10 cellular contexts compared by ENCODE assay signal in genomic region chr1:214506972-214507431, GRCh38. TPM values are rescaled to one million over a fixed set of nuclear protein-coding genes. Genes with fewer than 3 reads are reported as not detected.
A peak's percentile ranks its signal among the peaks of the same experiment; 100 is the strongest.
DNase-seq lines count a peak whose midpoint lies in the region; ATAC-seq, FAIRE-seq and TF ChIP-seq lines count a peak whose summit lies in the region.
"Had no signal": no experiment of that assay in that cellular context is flagged by ENCODE, and none has a peak within 500 bp of the region (broad histone marks: within the 10 kb centered on the region; RNA-seq: fewer than 3 reads in every experiment).

No MANE protein-coding gene starts in this region.

- peaks cover 22% of the 10 kb centered on the region for H3K4me1 Mint-ChIP-seq in T-helper 2 cell treated with Interferon-gamma antibody and Interleukin-4, amounts not matched to agents 5 μg/mL and 100 μg/mL, for 36 hours (ENCODE audit: low read depth)

- H3K27me3 ChIP-seq in WERI-Rb-1 (ENCODE audit: insufficient read depth, low read depth, severe bottlenecking) (no peaks in the 10 kb centered on the region), small intestine (ENCODE audit: control insufficient read depth in 2 of 2, insufficient read depth in 2 of 2, low read length in 2 of 2) (no peaks in the 10 kb centered on the region), A673 (replicated peaks; ENCODE audit: insufficient read depth, low read depth, low read length, poor library complexity) (no peaks in the 10 kb centered on the region)

- no TSS peak for BruUV-seq in A673 (replicated peaks; lab: Mats Ljungman, UMichigan)

- H3K27ac ChIP-seq in WERI-Rb-1 = no peak overlapping the region
- no peak overlapping the region for H3K27ac ChIP-seq in small intestine (ENCODE audit: low read depth in 1 of 2, low read length in 1 of 2)
- no peak overlapping the region for H3K27ac ChIP-seq in A673 (ENCODE audit: low read depth, low read length, poor library complexity, severe bottlenecking)

- H3K27me3 Mint-ChIP-seq in T-helper 2 cell treated with Interferon-gamma antibody and Interleukin-4, amounts not matched to agents 5 μg/mL and 100 μg/mL, for 36 hours (ENCODE audit: low read depth) = no peaks in the 10 kb centered on the region

- intact Hi-C loops in A673 (cut with micrococcal nuclease; ENCODE audit: unreplicated experiment) = no loop called here

- no peak for DNase-seq in T-helper 2 cell treated with Interferon-gamma antibody and Interleukin-4, amounts not matched to agents 5 μg/mL and 100 μg/mL, for 36 hours (ENCODE audit: low spot score)
- no peak for DNase-seq in T-helper 2 cell
- peak; percentile 31 for DNase-seq in WERI-Rb-1
- DNase-seq in small intestine = peak; percentile 81
- no peak for DNase-seq in NCI-H1694 (lab: John Stamatoyannopoulos, UW)
- no peak for DNase-seq in NCI-H748 (lab: John Stamatoyannopoulos, UW; ENCODE audit: unreplicated experiment)
- no peak for DNase-seq in A673 (ENCODE audit: low spot score)
- DNase-seq: activated CD4-positive, alpha-beta memory T cell treated with anti-CD3 and anti-CD28 coated beads, Interleukin-2, amount 10 ng/mL, durations not matched to agents 7 days and 5 days; NCI-H2081 treated with DMSO at 0.1 percent for 48 hours had no signal

- H3K4me3 ChIP-seq in WERI-Rb-1 (ENCODE audit: low read depth, low read length) (no peak overlapping the region), small intestine (ENCODE audit: low read depth in 1 of 2, low read length in 2 of 2) (no peak overlapping the region), A673 (ENCODE audit: low read depth, low read length, poor library complexity, severe bottlenecking) (no peak overlapping the region)

- peaks cover 21% of the 10 kb centered on the region for H3K36me3 Mint-ChIP-seq in T-helper 2 cell treated with Interferon-gamma antibody and Interleukin-4, amounts not matched to agents 5 μg/mL and 100 μg/mL, for 36 hours (ENCODE audit: low read depth)

- H3K4me1 ChIP-seq in small intestine (ENCODE audit: control insufficient read depth in 2 of 2, insufficient read depth in 1 of 2, low read depth in 1 of 2, low read length in 1 of 2) (peaks cover 2 to 5% of the 10 kb centered on the region in 2 donors), A673 (ENCODE audit: insufficient read depth, low read length, poor library complexity, severe bottlenecking) (peaks cover 34% of the 10 kb centered on the region)

- peaks cover 18% of the 10 kb centered on the region for H3K9me3 Mint-ChIP-seq in T-helper 2 cell treated with Interferon-gamma antibody and Interleukin-4, amounts not matched to agents 5 μg/mL and 100 μg/mL, for 36 hours

- no peak for TF ChIP-seq CTCF in WERI-Rb-1 (IDR thresholded peaks at IDR 0.05; ENCODE audit: low read depth, low read length)
- no peak for TF ChIP-seq CTCF in A673 (conservative IDR thresholded peaks at IDR 0.05; ENCODE audit: low read depth, low read length)

- H3K9me3 ChIP-seq in WERI-Rb-1 (ENCODE audit: severe bottlenecking) (peaks cover 5% of the 10 kb centered on the region), small intestine (ENCODE audit: control insufficient read depth, low read depth) (no peaks in the 10 kb centered on the region), A673 (ENCODE audit: low read depth, low read length, poor library complexity, severe bottlenecking) (peaks cover 18% of the 10 kb centered on the region)

- POLR2A ChIA-PET in A673 (lab: Charles Lee; ENCODE audit: low non-redundant PET) = no interaction called here

- H3K27ac Mint-ChIP-seq in T-helper 2 cell treated with Interferon-gamma antibody and Interleukin-4, amounts not matched to agents 5 μg/mL and 100 μg/mL, for 36 hours = no peak overlapping the region
- H3K27ac Mint-ChIP-seq: activated CD4-positive, alpha-beta memory T cell treated with anti-CD3 and anti-CD28 coated beads, Interleukin-2, amount 10 ng/mL, durations not matched to agents 7 days and 5 days had no signal

- WGBS in small intestine, 3 donors = 9 to 21% (median 15%) methylated on average over 2 of the region's 2 CpGs

- no peaks in the 10 kb centered on the region for H3K36me3 ChIP-seq in WERI-Rb-1
- H3K36me3 ChIP-seq in small intestine (ENCODE audit: control insufficient read depth in 2 of 2, insufficient read depth in 2 of 2, low read length in 2 of 2) = no peaks in the 10 kb centered on the region
- H3K36me3 ChIP-seq in A673 (ENCODE audit: insufficient read depth, low read length, poor library complexity, severe bottlenecking) = peaks cover 6% of the 10 kb centered on the region

- peak overlapping the region; percentile 22 for H3K4me3 Mint-ChIP-seq in T-helper 2 cell treated with Interferon-gamma antibody and Interleukin-4, amounts not matched to agents 5 μg/mL and 100 μg/mL, for 36 hours
- H3K4me3 Mint-ChIP-seq: activated CD4-positive, alpha-beta memory T cell treated with anti-CD3 and anti-CD28 coated beads, Interleukin-2, amount 10 ng/mL, durations not matched to agents 7 days and 5 days had no signal

- peak; percentile 47 for ATAC-seq in HG03108 (IDR thresholded peaks at IDR 0.05; ENCODE audit: unreplicated experiment)

- FAIRE-seq in small intestine (lab: Jason Lieb, UNC) = no peak

- CTCF ChIA-PET in A673 (lab: Charles Lee) = interaction anchor here (0.7 kb wide), 1 partner anchor 119 kb away, joined by 3 read pairs; no protein-coding TSS in a partner anchor

RNA-seq across cellular contexts. Expression of gene PTPN14, which starts 44.4 kb away (rescaled TPM):
- 1 to 10 TPM in 1 of 3 donors, under 1 TPM in 2; 0.45 to 5.8 (median 0.54) TPM for polyA plus RNA-seq in small intestine
- total RNA-seq in A673 (2021) = 103 and 114 TPM in 2 replicates

Comparison
In these comparisons a context has a peak if more than half of its experiments do, and no peak if none do; other contexts are left out.
1. DNase-seq: peak in WERI-Rb-1 (single experiment) and small intestine (single experiment); none in T-helper 2 cell treated with Interferon-gamma antibody and Interleukin-4, amounts not matched to agents 5 μg/mL and 100 μg/mL, for 36 hours (single experiment), T-helper 2 cell (0 of 5), NCI-H1694 (single experiment), NCI-H748 (single experiment) and A673 (single experiment).